25 cellular contexts compared by ENCODE assay signal in genomic region chr19:50580240-50580639, GRCh38. TPM values are rescaled to one million over a fixed set of nuclear protein-coding genes. Genes with fewer than 3 reads are reported as not detected.
A peak's percentile ranks its signal among the peaks of the same experiment; 100 is the strongest.
DNase-seq lines count a peak whose midpoint lies in the region; ATAC-seq, FAIRE-seq and TF ChIP-seq lines count a peak whose summit lies in the region.
"Had no signal": no experiment of that assay in that cellular context is flagged by ENCODE, and none has a peak within 500 bp of the region (broad histone marks: within the 10 kb centered on the region; RNA-seq: fewer than 3 reads in every experiment).

No MANE protein-coding gene starts in this region.

- no peak overlapping the region for H2BK5ac ChIP-seq in H1 (ENCODE audit: low read depth, low read length)

- H3K79me1 ChIP-seq in H1 (ENCODE audit: low read depth, low read length): no peaks in the 10 kb centered on the region

- H3K23ac ChIP-seq in H1 (ENCODE audit: insufficient read length): no peak overlapping the region

- POLR2A ChIA-PET in activated CD8-positive, alpha-beta T cell treated with anti-CD3 and anti-CD28 coated beads for 36 hours (lab: Charles Lee): interaction anchor here (0.6 kb wide), 1 partner anchor 255 kb away, joined by 3 read pairs; no protein-coding TSS in a partner anchor
- POLR2A ChIA-PET in activated CD8-positive, alpha-beta T cell treated with anti-CD3 and anti-CD28 coated beads, Interleukin-2, amount 10 ng/mL, durations not matched to agents 7 days and 5 days (lab: Charles Lee): no interaction called here
- POLR2A ChIA-PET in HEK293 (lab: Yijun Ruan, JAX) (no interaction called here), H1 (lab: Charles Lee; ENCODE audit: partially characterized antibody) (interaction anchor here (1.8 kb wide), 1 partner anchor 23 kb away, joined by 3 read pairs; no protein-coding TSS in a partner anchor)

- H3K9me3 ChIP-seq in HEK293 (ENCODE audit: control insufficient read depth, insufficient read depth, low read depth, low read length) (no peaks in the 10 kb centered on the region), H1 (ENCODE audit: insufficient read depth in 2 of 2, low read depth in 1 of 2, low read length in 1 of 2) (peaks cover 0 to 7% of the 10 kb centered on the region in 2 experiments; a peak in 1 of 4 replicates), MG63 (no peaks in the 10 kb centered on the region)
- H3K9me3 ChIP-seq: Caco-2 had no signal

- H3K79me2 ChIP-seq in H1 (ENCODE audit: control insufficient read depth in 1 of 2, insufficient read depth in 2 of 2, low read length in 2 of 2): no peaks in the 10 kb centered on the region

- no peak for DNase-seq in activated CD8-positive, alpha-beta T cell treated with anti-CD3 and anti-CD28 coated beads for 36 hours
- DNase-seq in activated CD8-positive, alpha-beta T cell treated with anti-CD3 and anti-CD28 coated beads, Interleukin-2, amount 10 ng/mL, durations not matched to agents 7 days and 5 days: no peak
- DNase-seq in H1 (ENCODE audit: low read depth in 1 of 2, low spot score in 2 of 2) (no peak), neural crest cell (ENCODE audit: low read depth, low spot score) (no peak), MG63 (no peak)
- no peak for DNase-seq in activated naive CD4-positive, alpha-beta T cell treated with Interleukin-2 at 50 U/mL for 16 hours
- DNase-seq in stimulated activated effector memory CD8-positive, alpha-beta T cell treated with anti-CD3 and anti-CD28 coated beads, Interleukin-12 subunit alpha, Interleukin-12 subunit beta, amount 100 ng/mL, for 72 hours (ENCODE audit: low spot score in 2 of 2): no peak
- DNase-seq: Caco-2; CD4-positive, CD25-positive, alpha-beta regulatory T cell; DMS153; DND-41; GOT3; H9; HFFc6 had no signal

- no peaks in the 10 kb centered on the region for H3K23me2 ChIP-seq in H1 (ENCODE audit: low read depth, low read length)

- H3K27me3 Mint-ChIP-seq in activated CD8-positive, alpha-beta T cell treated with anti-CD3 and anti-CD28 coated beads for 36 hours: peaks cover 8% of the 10 kb centered on the region
- peaks cover 7% of the 10 kb centered on the region for H3K27me3 Mint-ChIP-seq in activated CD8-positive, alpha-beta T cell treated with anti-CD3 and anti-CD28 coated beads, Interleukin-2, amount 10 ng/mL, durations not matched to agents 7 days and 5 days (ENCODE audit: low read depth)
- H3K27me3 Mint-ChIP-seq in neural crest cell (ENCODE audit: low read depth): no peaks in the 10 kb centered on the region

- no peak overlapping the region for H3K4me3 Mint-ChIP-seq in activated CD8-positive, alpha-beta T cell treated with anti-CD3 and anti-CD28 coated beads for 36 hours
- H3K4me3 Mint-ChIP-seq in activated CD8-positive, alpha-beta T cell treated with anti-CD3 and anti-CD28 coated beads, Interleukin-2, amount 10 ng/mL, durations not matched to agents 7 days and 5 days: no peak overlapping the region
- H3K4me3 Mint-ChIP-seq in neural crest cell: peak overlapping the region; percentile 3
- H3K4me3 Mint-ChIP-seq in stimulated activated effector memory CD8-positive, alpha-beta T cell treated with anti-CD3 and anti-CD28 coated beads, Interleukin-12 subunit alpha, Interleukin-12 subunit beta, amount 100 ng/mL, for 72 hours: no peak overlapping the region
- H3K4me3 Mint-ChIP-seq: B cell; CD4-positive, CD25-positive, alpha-beta regulatory T cell; CD8-positive, alpha-beta T cell; H9; HFFc6 had no signal

- no peak for FAIRE-seq in H1 (lab: Jason Lieb, UNC)
- FAIRE-seq: A204.1, G401.6, GM12892 had no signal

- no peak overlapping the region for H2BK20ac ChIP-seq in H1 (ENCODE audit: low read length)

- no peaks in the 10 kb centered on the region for H3K36me3 ChIP-seq in HEK293 (ENCODE audit: control insufficient read depth in 2 of 2, insufficient read depth in 1 of 2, low read length in 2 of 2)
- H3K36me3 ChIP-seq in H1 (ENCODE audit: control insufficient read depth in 2 of 4, insufficient read depth in 4 of 4, low read length in 3 of 4): no peaks in the 10 kb centered on the region
- no peaks in the 10 kb centered on the region for H3K36me3 ChIP-seq in MG63
- H3K36me3 ChIP-seq: BLaER1 had no signal

- H4K8ac ChIP-seq in H1 (ENCODE audit: extremely low read depth, insufficient read depth, low read length): no peak overlapping the region; the same call in 1 of the 2 replicates

- H3K27me3 ChIP-seq in H1 (replicated peaks in 1 of 4; ENCODE audit: control insufficient read depth in 3 of 4, extremely low read depth in 1 of 4, insufficient read depth in 3 of 4, low read length in 3 of 4): peaks cover 0 to 3% (median 0%) of the 10 kb centered on the region in 4 experiments; a peak in 2 of 7 replicates
- H3K27me3 ChIP-seq in MG63: no peaks in the 10 kb centered on the region
- H3K27me3 ChIP-seq: BLaER1 had no signal

- H4K20me1 ChIP-seq in H1 (replicated peaks in 1 of 2; ENCODE audit: control insufficient read depth in 1 of 2, insufficient read depth in 2 of 2, low read length in 2 of 2): no peaks in the 10 kb centered on the region
- H4K20me1 ChIP-seq: BLaER1 had no signal

- no peak overlapping the region for H2BK120ac ChIP-seq in H1 (replicated peaks; ENCODE audit: low read depth, low read length)

- H4K91ac ChIP-seq in H1 (replicated peaks; ENCODE audit: insufficient read length, low read length): no peak overlapping the region

- H4K5ac ChIP-seq in H1 (ENCODE audit: insufficient read length, low read depth, low read length): no peak overlapping the region

- H3K4me1 ChIP-seq in HEK293 (ENCODE audit: control insufficient read depth, insufficient read depth, low read length) (no peaks in the 10 kb centered on the region), H1 (replicated peaks in 1 of 4; ENCODE audit: control insufficient read depth in 3 of 4, insufficient read depth in 4 of 4, low read length in 3 of 4) (no peaks in the 10 kb centered on the region)
- H3K4me1 ChIP-seq: BLaER1 had no signal

- no peaks in the 10 kb centered on the region for H3K9me3 Mint-ChIP-seq in activated CD8-positive, alpha-beta T cell treated with anti-CD3 and anti-CD28 coated beads for 36 hours
- no peaks in the 10 kb centered on the region for H3K9me3 Mint-ChIP-seq in activated CD8-positive, alpha-beta T cell treated with anti-CD3 and anti-CD28 coated beads, Interleukin-2, amount 10 ng/mL, durations not matched to agents 7 days and 5 days (ENCODE audit: insufficient read depth)
- H3K9me3 Mint-ChIP-seq in neural crest cell: no peaks in the 10 kb centered on the region
- H3K9me3 Mint-ChIP-seq in stimulated activated effector memory CD8-positive, alpha-beta T cell treated with anti-CD3 and anti-CD28 coated beads, Interleukin-12 subunit alpha, Interleukin-12 subunit beta, amount 100 ng/mL, for 72 hours: no peaks in the 10 kb centered on the region
- H3K9me3 Mint-ChIP-seq: CD8-positive, alpha-beta T cell; HFFc6 had no signal

- WGBS in H1 (ENCODE audit: extremely low coverage in 1 of 2, insufficient coverage in 1 of 2, insufficient read length in 1 of 2, insufficient replicate concordance in 2 of 2, low coverage in 1 of 2, low lambda C conversion rate in 2 of 2, missing lambda C conversion rate in 1 of 2), 2 experiments: 98% methylated on average over 6 of the region's 6 CpGs; no CpG with 5 or more reads in 1 of the 2 experiments

- TF ChIP-seq EP300 in H1 (IDR thresholded peaks at IDR 0.05; ENCODE audit: borderline replicate concordance in 1 of 2, low read depth in 2 of 2, low read length in 2 of 2): no peak

- H3K4ac ChIP-seq in H1 (replicated peaks; ENCODE audit: insufficient read length, low read depth, low read length): no peak overlapping the region

- ATAC-seq in activated CD8-positive, alpha-beta T cell treated with anti-CD3 and anti-CD28 coated beads for 36 hours: no peak
- ATAC-seq in activated CD8-positive, alpha-beta T cell treated with anti-CD3 and anti-CD28 coated beads, Interleukin-2, amount 10 ng/mL, durations not matched to agents 7 days and 5 days: no peak
- ATAC-seq in stimulated activated effector memory CD8-positive, alpha-beta T cell treated with anti-CD3 and anti-CD28 coated beads, Interleukin-12 subunit alpha, Interleukin-12 subunit beta, amount 100 ng/mL, for 72 hours: no peak
- ATAC-seq: CD8-positive, alpha-beta T cell; HCT116 had no signal

- no peak overlapping the region for H3K4me2 ChIP-seq in H1 (ENCODE audit: insufficient read depth in 1 of 2, low read depth in 2 of 2, low read length in 2 of 2)
- H3K4me2 ChIP-seq: BLaER1 had no signal

- H3K27ac ChIP-seq in HEK293 (ENCODE audit: extremely low read depth, low read depth, low read length): no peak overlapping the region
- no peak overlapping the region for H3K27ac ChIP-seq in H1 (ENCODE audit: low read depth, low read length)
- H3K27ac ChIP-seq: 22Rv1, BLaER1, C4-2B had no signal

- H2BK15ac ChIP-seq in H1 (ENCODE audit: low read length): peak overlapping the region; percentile 53

- no peak overlapping the region for H3K56ac ChIP-seq in H1 (replicated peaks; ENCODE audit: insufficient read length, low read depth, low read length)

- intact Hi-C loops in activated CD8-positive, alpha-beta T cell treated with anti-CD3 and anti-CD28 coated beads for 36 hours (cut with micrococcal nuclease): no loop called here

- no peak overlapping the region for H3K18ac ChIP-seq in H1 (ENCODE audit: extremely low read depth, low read length)

- TF ChIP-seq CTCF in activated CD8-positive, alpha-beta T cell treated with anti-CD3 and anti-CD28 coated beads for 36 hours (IDR thresholded peaks at IDR 0.05): peak; percentile 17
- TF ChIP-seq CTCF in HEK293 (tag by site-specific recombination; IDR thresholded peaks at IDR 0.05) (no peak), H1 (IDR thresholded peaks at IDR 0.05; ENCODE audit: control extremely low read depth in 1 of 3, insufficient read depth in 1 of 3, low read depth in 1 of 3, low read length in 3 of 3) (no peak), neural crest cell (conservative IDR thresholded peaks at IDR 0.05) (no peak)

- no peak overlapping the region for H2BK12ac ChIP-seq in H1 (ENCODE audit: low read depth, low read length)

- CTCF ChIA-PET in activated CD8-positive, alpha-beta T cell treated with anti-CD3 and anti-CD28 coated beads for 36 hours (lab: Charles Lee): interaction anchor here (0.8 kb wide), 1 partner anchor 24 kb away, joined by 3 read pairs; no protein-coding TSS in a partner anchor
- CTCF ChIA-PET in activated CD8-positive, alpha-beta T cell treated with anti-CD3 and anti-CD28 coated beads, Interleukin-2, amount 10 ng/mL, durations not matched to agents 7 days and 5 days (lab: Charles Lee): no interaction called here
- CTCF ChIA-PET in HEK293 (lab: Yijun Ruan, JAX) (interaction anchor here (0.9 kb wide), 1 partner anchor 24 kb away, joined by 4 read pairs; no protein-coding TSS in a partner anchor), H1 (lab: Charles Lee; ENCODE audit: partially characterized antibody) (interaction anchor here (1.1 kb wide), 1 partner anchor 28 kb away, joined by 3 read pairs; no protein-coding TSS in a partner anchor)

- H3K4me3 ChIP-seq in HEK293 (ENCODE audit: low read depth, low read length) (no peak overlapping the region), H1 (ENCODE audit: extremely low read depth in 1 of 4, insufficient read depth in 2 of 4, low read depth in 3 of 4, low read length in 4 of 4) (no peak overlapping the region), MG63 (no peak overlapping the region)
- H3K4me3 ChIP-seq: BLaER1 had no signal

- no peak overlapping the region for H3K9ac ChIP-seq in H1 (replicated peaks in 1 of 4; ENCODE audit: extremely low read depth in 1 of 4, low read depth in 3 of 4, low read length in 3 of 4)
- H3K9ac ChIP-seq: BLaER1 had no signal

- no peak for TF ChIP-seq RAD21 in H1 (IDR thresholded peaks at IDR 0.05 in 1 of 2, conservative IDR thresholded peaks at IDR 0.05 in 1 of 2; ENCODE audit: low read depth in 2 of 2, low read length in 2 of 2)

- no peak overlapping the region for H2AFZ ChIP-seq in H1 (ENCODE audit: low read length)

- no peaks in the 10 kb centered on the region for H3K4me1 Mint-ChIP-seq in activated CD8-positive, alpha-beta T cell treated with anti-CD3 and anti-CD28 coated beads for 36 hours (ENCODE audit: low read depth)
- H3K4me1 Mint-ChIP-seq in activated CD8-positive, alpha-beta T cell treated with anti-CD3 and anti-CD28 coated beads, Interleukin-2, amount 10 ng/mL, durations not matched to agents 7 days and 5 days (ENCODE audit: low read depth): no peaks in the 10 kb centered on the region
- H3K4me1 Mint-ChIP-seq in neural crest cell: peaks cover 8% of the 10 kb centered on the region
- no peaks in the 10 kb centered on the region for H3K4me1 Mint-ChIP-seq in stimulated activated effector memory CD8-positive, alpha-beta T cell treated with anti-CD3 and anti-CD28 coated beads, Interleukin-12 subunit alpha, Interleukin-12 subunit beta, amount 100 ng/mL, for 72 hours
- H3K4me1 Mint-ChIP-seq: B cell; CD4-positive, CD25-positive, alpha-beta regulatory T cell had no signal

- no peak for TF ChIP-seq POLR2A in H1 (IDR thresholded peaks at IDR 0.05; ENCODE audit: control extremely low read depth in 1 of 2, low read depth in 2 of 2, low read length in 2 of 2)

- H3K14ac ChIP-seq in H1 (ENCODE audit: insufficient read length): no peak overlapping the region

- H3K36me3 Mint-ChIP-seq in activated CD8-positive, alpha-beta T cell treated with anti-CD3 and anti-CD28 coated beads for 36 hours (ENCODE audit: low read depth): no peaks in the 10 kb centered on the region
- H3K36me3 Mint-ChIP-seq in activated CD8-positive, alpha-beta T cell treated with anti-CD3 and anti-CD28 coated beads, Interleukin-2, amount 10 ng/mL, durations not matched to agents 7 days and 5 days (ENCODE audit: low read depth): no peaks in the 10 kb centered on the region
- H3K36me3 Mint-ChIP-seq in neural crest cell (ENCODE audit: low read depth): no peaks in the 10 kb centered on the region
- H3K36me3 Mint-ChIP-seq in stimulated activated effector memory CD8-positive, alpha-beta T cell treated with anti-CD3 and anti-CD28 coated beads, Interleukin-12 subunit alpha, Interleukin-12 subunit beta, amount 100 ng/mL, for 72 hours: no peaks in the 10 kb centered on the region
- H3K36me3 Mint-ChIP-seq: CD4-positive, CD25-positive, alpha-beta regulatory T cell; CD8-positive, alpha-beta T cell had no signal

- H3K27ac Mint-ChIP-seq in activated CD8-positive, alpha-beta T cell treated with anti-CD3 and anti-CD28 coated beads for 36 hours: no peak overlapping the region
- H3K27ac Mint-ChIP-seq in activated CD8-positive, alpha-beta T cell treated with anti-CD3 and anti-CD28 coated beads, Interleukin-2, amount 10 ng/mL, durations not matched to agents 7 days and 5 days: no peak overlapping the region
- H3K27ac Mint-ChIP-seq in neural crest cell (ENCODE audit: unreplicated experiment): no peak overlapping the region
- H3K27ac Mint-ChIP-seq in stimulated activated effector memory CD8-positive, alpha-beta T cell treated with anti-CD3 and anti-CD28 coated beads, Interleukin-12 subunit alpha, Interleukin-12 subunit beta, amount 100 ng/mL, for 72 hours: no peak overlapping the region
- H3K27ac Mint-ChIP-seq: B cell; CD4-positive, CD25-positive, alpha-beta regulatory T cell; CD8-positive, alpha-beta T cell; H9; HFFc6 had no signal

- H2AK5ac ChIP-seq in H1 (ENCODE audit: low read depth, low read length): no peak overlapping the region

RNA-seq across cellular contexts. Expression of gene LRRC4B, which starts 12.0 kb away (rescaled TPM):
- total RNA-seq in activated CD8-positive, alpha-beta T cell treated with anti-CD3 and anti-CD28 coated beads for 36 hours: not detected
- not detected for total RNA-seq in activated CD8-positive, alpha-beta T cell treated with anti-CD3 and anti-CD28 coated beads, Interleukin-2, amount 10 ng/mL, durations not matched to agents 7 days and 5 days
- total RNA-seq in H1 (2021; fragmentation: NEBNext Ultra II Directional; extraction: Animal tissue kit (Norgen Biotek cat#: 25700)): 11.5 and 13.4 TPM in 2 replicates
- 20.8 and 21.2 TPM in 2 replicates for polyA plus RNA-seq in H1 (2011; rRNA removed)
- 12.4 TPM for polyA plus RNA-seq in H1 (2011; cell fraction: cytosol; rRNA removed)
- 13.5 TPM for polyA plus RNA-seq in H1 (2011; cell fraction: nucleus; rRNA removed)
- polyA plus RNA-seq in H1 (2012, experiment 1 of 2): 9.8 to 18.5 TPM (median 14.7 TPM) in 4 replicates
- 10.8 TPM for polyA plus RNA-seq in H1 (2012, experiment 2 of 2)
- polyA plus RNA-seq in H1 (2013, experiment 1 of 2): 8.9 TPM
- polyA plus RNA-seq in H1 (2013, experiment 2 of 2): 8.8 TPM
- 7.2 and 9.8 TPM in 2 replicates for polyA minus RNA-seq in H1 (2011; rRNA and poly(A)+ RNA removed)
- polyA minus RNA-seq in H1 (2011; cell fraction: cytosol; rRNA and poly(A)+ RNA removed): 17.0 TPM
- 8.6 TPM for polyA minus RNA-seq in H1 (2011; cell fraction: nucleus; rRNA and poly(A)+ RNA removed)
- 42.5 and 50.2 TPM in 2 replicates for total RNA-seq in neural crest cell
- 1.1 and 1.7 TPM in 2 replicates for total RNA-seq in MG63 (2014; rRNA removed; shearing (Covaris generic); ENCODE audit: low replicate concordance)
- total RNA-seq: B cell; CD4-positive, CD25-positive, alpha-beta regulatory T cell; CD8-positive, alpha-beta T cell had no signal
- polyA plus RNA-seq: AG04450; CD4-positive, CD25-positive, alpha-beta regulatory T cell had no signal

RNA-seq across cellular contexts. Expression of gene SYT3, which starts 59.4 kb away (rescaled TPM):
- not detected for total RNA-seq in activated CD8-positive, alpha-beta T cell treated with anti-CD3 and anti-CD28 coated beads for 36 hours
- total RNA-seq in activated CD8-positive, alpha-beta T cell treated with anti-CD3 and anti-CD28 coated beads, Interleukin-2, amount 10 ng/mL, durations not matched to agents 7 days and 5 days: not detected
- total RNA-seq in H1 (2021; fragmentation: NEBNext Ultra II Directional; extraction: Animal tissue kit (Norgen Biotek cat#: 25700)): 13.9 and 17.3 TPM in 2 replicates
- 6.7 and 12.7 TPM in 2 replicates for polyA plus RNA-seq in H1 (2011; rRNA removed)
- 6.2 TPM for polyA plus RNA-seq in H1 (2011; cell fraction: cytosol; rRNA removed)
- polyA plus RNA-seq in H1 (2011; cell fraction: nucleus; rRNA removed): 13.0 TPM
- 11.9 to 13.7 TPM (median 12.9 TPM) in 4 replicates for polyA plus RNA-seq in H1 (2012, experiment 1 of 2)
- polyA plus RNA-seq in H1 (2012, experiment 2 of 2): 12.1 TPM
- 11.8 TPM for polyA plus RNA-seq in H1 (2013, experiment 1 of 2)
- 12.4 TPM for polyA plus RNA-seq in H1 (2013, experiment 2 of 2)
- 3.1 and 5.1 TPM in 2 replicates for polyA minus RNA-seq in H1 (2011; rRNA and poly(A)+ RNA removed)
- polyA minus RNA-seq in H1 (2011; cell fraction: cytosol; rRNA and poly(A)+ RNA removed): 4.0 TPM
- polyA minus RNA-seq in H1 (2011; cell fraction: nucleus; rRNA and poly(A)+ RNA removed): 4.0 TPM
- 1.4 and 2.0 TPM in 2 replicates for total RNA-seq in neural crest cell
- not detected in 2 replicates for total RNA-seq in MG63 (2014; rRNA removed; shearing (Covaris generic); ENCODE audit: low replicate concordance)
- total RNA-seq: CD4-positive, CD25-positive, alpha-beta regulatory T cell; HFFc6 had no signal
- polyA plus RNA-seq: CD4-positive, CD25-positive, alpha-beta regulatory T cell had no signal

Comparison
In these comparisons a context has a peak if more than half of its experiments do, and no peak if none do; other contexts are left out.
1. POLR2A ChIA-PET loops: an anchor here in activated CD8-positive, alpha-beta T cell treated with anti-CD3 and anti-CD28 coated beads for 36 hours (0.6 kb wide) and H1 (1.8 kb wide); none called in activated CD8-positive, alpha-beta T cell treated with anti-CD3 and anti-CD28 coated beads, Interleukin-2, amount 10 ng/mL, durations not matched to agents 7 days and 5 days and HEK293.